10 cellular contexts compared by ENCODE assay signal in genomic region chr17:75634376-75634740, GRCh38. TPM values are rescaled to one million over a fixed set of nuclear protein-coding genes. Genes with fewer than 3 reads are reported as not detected.
DNase-seq lines count a peak whose midpoint lies in the region; ATAC-seq, FAIRE-seq and TF ChIP-seq lines count a peak whose summit lies in the region.
"Had no signal": no experiment of that assay in that cellular context is flagged by ENCODE, and none has a peak within 500 bp of the region (broad histone marks: within the 10 kb centered on the region; RNA-seq: fewer than 3 reads in every experiment).

No MANE protein-coding gene starts in this region.

- TF ChIP-seq POLR2A in IMR-90 (IDR thresholded peaks at IDR 0.05; ENCODE audit: low read depth, low read length) (no peak), stomach (IDR thresholded peaks at IDR 0.05) (no peak)

- H3K9me1 ChIP-seq in IMR-90 (ENCODE audit: insufficient read depth, low read length) = no peaks in the 10 kb centered on the region

- no peak overlapping the region for H3K9ac ChIP-seq in IMR-90 (ENCODE audit: low read depth, low read length)

- no peaks in the 10 kb centered on the region for H3K9me3 ChIP-seq in IMR-90 (ENCODE audit: control insufficient read depth, insufficient read depth, low read length)
- no peaks in the 10 kb centered on the region for H3K9me3 ChIP-seq in left lung
- H3K9me3 ChIP-seq in stomach = no peaks in the 10 kb centered on the region

- H3K36me3 Mint-ChIP-seq in CD14-positive monocyte = peaks cover 12% of the 10 kb centered on the region in 2 donors
- H3K36me3 Mint-ChIP-seq: naive B cell had no signal

- H4K8ac ChIP-seq in IMR-90 (ENCODE audit: low read depth in 2 of 2, low read length in 2 of 2) = no peak overlapping the region

- no peak overlapping the region for H2BK20ac ChIP-seq in IMR-90 (ENCODE audit: low read depth, low read length)

- TF ChIP-seq RAD21 in IMR-90 (IDR thresholded peaks at IDR 0.05; ENCODE audit: low read length) = no peak

- H4K91ac ChIP-seq in IMR-90 (ENCODE audit: insufficient read depth, low read depth, low read length) = no peak overlapping the region

- no peak for FAIRE-seq in RCC 7860 (lab: Jason Lieb, UNC)

- peaks cover 0 to 3% of the 10 kb centered on the region in 2 experiments; a peak in 1 of 4 replicates for H3K79me1 ChIP-seq in IMR-90 (ENCODE audit: low read depth in 1 of 2, low read length in 2 of 2)

- no peak overlapping the region for H3K4ac ChIP-seq in IMR-90 (ENCODE audit: low read depth, low read length)

- H3K4me1 ChIP-seq in IMR-90 (ENCODE audit: control insufficient read depth, insufficient read depth, low read length) (peaks cover 15% of the 10 kb centered on the region), left lung (peaks cover 12 to 41% of the 10 kb centered on the region in 2 donors), stomach (peaks cover 49 to 67% (median 60%) of the 10 kb centered on the region in 4 donors)

- intact Hi-C loops in IMR-90 (cut with micrococcal nuclease) = loop anchor here (5.0 kb wide), 1 partner anchor 117 kb away; the partner anchor contains the start of genes CASKIN2 and TSEN54
- intact Hi-C loops in left lung (cut with DNase I) = loop anchor here in 1 of 2 donors (10.0 kb wide), 1 partner anchor 110 kb away; no protein-coding TSS in a partner anchor
- intact Hi-C loops in stomach (cut with DNase I; ENCODE audit: low total_unique reads) = loop anchor here (5.0 kb wide), 1 partner anchor 113 kb away; no protein-coding TSS in a partner anchor
- intact Hi-C loops in CD14-positive monocyte (cut with micrococcal nuclease) = loop anchor here in 1 of 2 donors (5.0 kb wide), 1 partner anchor 38 kb away; no protein-coding TSS in a partner anchor
- intact Hi-C loops in left colon (cut with DNase I, micrococcal nuclease) = loop anchor here in 1 of 2 donors (2.0 kb wide), 1 partner anchor 112 kb away; no protein-coding TSS in a partner anchor

- H3K27me3 Mint-ChIP-seq in CD14-positive monocyte (ENCODE audit: low read depth in 3 of 3) = peaks cover 2 to 8% (median 4%) of the 10 kb centered on the region in 3 donors
- H3K27me3 Mint-ChIP-seq: CD4-positive, alpha-beta memory T cell; naive B cell had no signal

- POLR2A ChIA-PET in IMR-90 (lab: Charles Lee; ENCODE audit: unreplicated experiment) = no interaction called here

- WGBS in IMR-90 (ENCODE audit: extremely low coverage in 2 of 2, insufficient read length in 1 of 2), 2 experiments = 40% methylated on average over 1 of the region's 9 CpGs; no CpG with 5 or more reads in 1 of the 2 experiments
- WGBS in stomach, 5 donors = 36 to 69% (median 58%) methylated on average over 6 to 9 of the region's 9 CpGs

- H3K27ac Mint-ChIP-seq in CD14-positive monocyte = no peak overlapping the region

- H3K23ac ChIP-seq in IMR-90 (ENCODE audit: low read depth, low read length) = no peak overlapping the region

- H3K27me3 ChIP-seq in IMR-90 (ENCODE audit: control insufficient read depth, insufficient read depth, low read length) = no peaks in the 10 kb centered on the region
- no peaks in the 10 kb centered on the region for H3K27me3 ChIP-seq in left lung
- no peaks in the 10 kb centered on the region for H3K27me3 ChIP-seq in stomach

- peaks cover 0 to 2% (median 0%) of the 10 kb centered on the region in 7 donors for H3K9me3 Mint-ChIP-seq in CD14-positive monocyte
- H3K9me3 Mint-ChIP-seq: CD4-positive, alpha-beta memory T cell; naive B cell had no signal

- no peak for DNase-seq in IMR-90
- DNase-seq in left lung = peak in 1 of 2 donors; percentile 49
- no peak for DNase-seq in stomach
- no peak for DNase-seq in CD14-positive monocyte (ENCODE audit: low spot score)
- DNase-seq in RCC 7860 (ENCODE audit: low spot score) = no peak
- no peak for DNase-seq in COLO668 (lab: John Stamatoyannopoulos, UW; ENCODE audit: unreplicated experiment)
- DNase-seq in left colon = no peak

- no peak overlapping the region for H3K56ac ChIP-seq in IMR-90 (ENCODE audit: extremely low read depth, insufficient read depth, low read length)

- H4K20me1 ChIP-seq in IMR-90 (ENCODE audit: insufficient read depth, low read length) = peaks cover 9% of the 10 kb centered on the region

- BruUV-seq in IMR-90 (replicated peaks; lab: Mats Ljungman, UMichigan) = no TSS peak

- H3K4me1 Mint-ChIP-seq in CD14-positive monocyte = peaks cover 11% of the 10 kb centered on the region

- H3K36me3 ChIP-seq in IMR-90 (ENCODE audit: control insufficient read depth, insufficient read depth, low read length) = peaks cover 10% of the 10 kb centered on the region; the same call in 1 of the 2 replicates
- peaks cover 0 to 14% of the 10 kb centered on the region in 2 donors for H3K36me3 ChIP-seq in left lung
- peaks cover 0 to 31% (median 28%) of the 10 kb centered on the region in 4 donors for H3K36me3 ChIP-seq in stomach

- no peak overlapping the region for H3K27ac ChIP-seq in IMR-90 (ENCODE audit: insufficient read depth, low read length)
- peak overlapping the region; percentile 89 for H3K27ac ChIP-seq in cingulate gyrus (ENCODE audit: low read depth, low read length)
- peak overlapping the region; percentile 60 to 63 for H3K27ac ChIP-seq in left lung
- peak overlapping the region; percentile 87 to 96 (median 89) for H3K27ac ChIP-seq in stomach

- H2AK9ac ChIP-seq in IMR-90 (replicated peaks; ENCODE audit: low read depth, low read length, poor library complexity) = no peak overlapping the region

- H3K4me3 ChIP-seq in IMR-90 (ENCODE audit: insufficient read depth, low read depth, low read length) (no peak overlapping the region), left lung (no peak overlapping the region), stomach (peak overlapping the region; percentile 24 to 44 (median 34))

- in situ Hi-C loops in IMR-90 (cut with MboI; ENCODE audit: low sequenced_read_pairs) = loop anchor here (5.0 kb wide), 1 partner anchor 113 kb away; no protein-coding TSS in a partner anchor

- no peak overlapping the region for H4K5ac ChIP-seq in IMR-90 (ENCODE audit: low read depth, low read length)

- no peak overlapping the region for H2BK5ac ChIP-seq in IMR-90 (ENCODE audit: low read depth, low read length, poor library complexity, severe bottlenecking)

- peak overlapping the region; percentile 88 for H2AFZ ChIP-seq in IMR-90 (replicated peaks; ENCODE audit: low read length, poor library complexity)

- no peak overlapping the region for H2BK15ac ChIP-seq in IMR-90 (ENCODE audit: low read depth, low read length)

- no peak for TF ChIP-seq EP300 in stomach (IDR thresholded peaks at IDR 0.05)

- H3K4me2 ChIP-seq in IMR-90 (ENCODE audit: low read depth, low read length) = no peak overlapping the region

- H3K4me3 Mint-ChIP-seq in CD14-positive monocyte = no peak overlapping the region
- H3K4me3 Mint-ChIP-seq: CD4-positive, alpha-beta memory T cell had no signal

- dilution Hi-C loops in IMR-90 (cut with HindIII; ENCODE audit: low sequenced_read_pairs, unreplicated experiment) = no loop called here

- TF ChIP-seq CTCF in IMR-90 (conservative IDR thresholded peaks at IDR 0.05; ENCODE audit: low read depth, low read length) (no peak), left lung (IDR thresholded peaks at IDR 0.05) (no peak), stomach (IDR thresholded peaks at IDR 0.05) (no peak), CD14-positive monocyte (IDR thresholded peaks at IDR 0.05) (no peak)

- H3K14ac ChIP-seq in IMR-90 (replicated peaks; ENCODE audit: low read depth, low read length) = no peak overlapping the region

- H2AK5ac ChIP-seq in IMR-90 (ENCODE audit: low read depth, low read length) = no peak overlapping the region

- no peak overlapping the region for H3K18ac ChIP-seq in IMR-90 (ENCODE audit: low read depth, low read length)

- ATAC-seq in IMR-90 (ENCODE audit: low read depth) = no peak
- ATAC-seq in left lung = no peak
- no peak for ATAC-seq in left colon

- CTCF ChIA-PET in IMR-90 (lab: Yijun Ruan, JAX) = interaction anchor here (0.6 to 2.3 kb wide), 14 partner anchors 9 to 772 kb away, joined by 3 to 53 read pairs (median 6); no protein-coding TSS in a partner anchor

- no peak overlapping the region for H2BK120ac ChIP-seq in IMR-90 (ENCODE audit: low read depth, low read length)

TF ChIP-seq in IMR-90, 13 proteins besides CTCF, POLR2A, EP300 and RAD21 (continues in another document):
- TF ChIP-seq MXI1 (IDR thresholded peaks at IDR 0.05; ENCODE audit: borderline replicate concordance, low read depth, low read length) = no peak

RNA-seq across cellular contexts. Expression of gene SMIM5, which starts 1.1 kb away (rescaled TPM):
- total RNA-seq in IMR-90 (2012; rRNA removed) = not detected in 2 replicates
- 0.14 TPM in 1 of 2 replicates, not detected in the other for polyA plus RNA-seq in IMR-90 (2012; rRNA removed)
- polyA plus RNA-seq in IMR-90 (2012; cell fraction: cytosol; rRNA removed) = 0.08 and 0.15 TPM in 2 replicates
- polyA plus RNA-seq in IMR-90 (2012; cell fraction: nucleus; rRNA removed; ENCODE audit: low replicate concordance) = 0.15 TPM in 1 of 2 replicates, not detected in the other
- 1 to 10 TPM; 1.0 to 1.7 TPM for total RNA-seq in left lung
- 10 to 100 TPM in 1 of 5 donors, 1 to 10 TPM in 1, under 1 TPM in 1, not detected in 2; 0.58 to 12.7 (median 3.6) TPM for total RNA-seq in stomach
- polyA plus RNA-seq in stomach = 10 to 100 TPM in 1 of 3 donors, 1 to 10 TPM in 2; 5.9 to 29.5 (median 10.0) TPM
- polyA plus RNA-seq in CD14-positive monocyte = under 1 TPM; 0.15 to 0.43 TPM
- 10 to 100 TPM; 15.4 to 28.3 TPM for total RNA-seq in left colon
- total RNA-seq: CD4-positive, alpha-beta memory T cell had no signal
- polyA plus RNA-seq: CD4-positive, alpha-beta memory T cell had no signal

RNA-seq across cellular contexts. Expression of gene RECQL5, which starts 32.6 kb away (rescaled TPM):
- total RNA-seq in IMR-90 (2012; rRNA removed) = 7.3 and 8.6 TPM in 2 replicates
- polyA plus RNA-seq in IMR-90 (2012; rRNA removed) = 17.4 and 23.7 TPM in 2 replicates
- polyA plus RNA-seq in IMR-90 (2012; cell fraction: cytosol; rRNA removed) = 6.6 and 9.2 TPM in 2 replicates
- polyA plus RNA-seq in IMR-90 (2012; cell fraction: nucleus; rRNA removed; ENCODE audit: low replicate concordance) = 100 and 134 TPM in 2 replicates
- 10 to 100 TPM; 28.5 to 35.5 TPM for total RNA-seq in left lung
- total RNA-seq in stomach = 100 to 1,000 TPM in 2 of 5 donors, 10 to 100 TPM in 3; 21.4 to 229 (median 46.7) TPM
- polyA plus RNA-seq in stomach = 10 to 100 TPM; 29.6 to 61.4 (median 50.8) TPM
- polyA plus RNA-seq in CD14-positive monocyte = 1 to 10 TPM; 3.1 to 4.4 TPM
- 10 to 100 TPM; 23.2 to 27.0 TPM for total RNA-seq in left colon

RNA-seq across cellular contexts. Expression of gene SAP30BP, which starts 32.8 kb away (rescaled TPM):
- total RNA-seq in IMR-90 (2012; rRNA removed) = 70.4 and 82.5 TPM in 2 replicates
- polyA plus RNA-seq in IMR-90 (2012; rRNA removed) = 134 and 139 TPM in 2 replicates
- 55.1 and 61.0 TPM in 2 replicates for polyA plus RNA-seq in IMR-90 (2012; cell fraction: cytosol; rRNA removed)
- polyA plus RNA-seq in IMR-90 (2012; cell fraction: nucleus; rRNA removed; ENCODE audit: low replicate concordance) = 237 and 250 TPM in 2 replicates
- total RNA-seq in left lung = 10 to 100 TPM; 58.9 to 80.8 TPM
- 100 to 1,000 TPM in 2 of 5 donors, 10 to 100 TPM in 3; 24.6 to 154 (median 72.9) TPM for total RNA-seq in stomach
- polyA plus RNA-seq in stomach = 10 to 100 TPM; 59.0 to 82.5 (median 72.8) TPM
- 10 to 100 TPM; 43.8 to 61.6 TPM for polyA plus RNA-seq in CD14-positive monocyte
- total RNA-seq in left colon = 10 to 100 TPM; 72.1 to 72.5 TPM

RNA-seq across cellular contexts. Expression of gene MYO15B, which starts 46.8 kb away (rescaled TPM):
- total RNA-seq in IMR-90 (2012; rRNA removed) = 0.18 TPM in 1 of 2 replicates, not detected in the other
- polyA plus RNA-seq in IMR-90 (2012; rRNA removed) = 0.43 and 0.65 TPM in 2 replicates
- polyA plus RNA-seq in IMR-90 (2012; cell fraction: cytosol; rRNA removed) = 0.06 and 0.22 TPM in 2 replicates
- 6.8 and 8.7 TPM in 2 replicates for polyA plus RNA-seq in IMR-90 (2012; cell fraction: nucleus; rRNA removed; ENCODE audit: low replicate concordance)
- 100 to 1,000 TPM; 125 to 127 TPM for total RNA-seq in left lung
- 100 to 1,000 TPM; 138 to 515 (median 186) TPM for total RNA-seq in stomach
- 10 to 100 TPM; 67.7 to 82.3 (median 68.5) TPM for polyA plus RNA-seq in stomach
- under 1 TPM; 0.17 to 0.62 TPM for polyA plus RNA-seq in CD14-positive monocyte
- 100 to 1,000 TPM; 575 to 676 TPM for total RNA-seq in left colon

Comparison
In these comparisons a context has a peak if more than half of its experiments do, and no peak if none do; other contexts are left out.
1. H3K4me3 ChIP-seq: peak in stomach (4 of 4); none in IMR-90 (single experiment) and left lung (0 of 2).